Comparison of ENCODE assay signal across 27 cellular contexts in genomic region chr5:80507663-80508062, GRCh38. TPM values are rescaled to one million over a fixed set of nuclear protein-coding genes. Genes with fewer than 3 reads are reported as not detected.
"Had no signal": no experiment of that assay in that cellular context is flagged by ENCODE, and none has a peak within 500 bp of the region (broad histone marks: within the 10 kb centered on the region; RNA-seq: fewer than 3 reads in every experiment).

No MANE protein-coding gene starts in this region.

- H3K4me1 ChIP-seq: ascending aorta, Peyer's patch, SJSA1 had no signal

- H3K9me3 ChIP-seq: ascending aorta, Peyer's patch, SJSA1, SK-N-SH had no signal

- H3K36me3 ChIP-seq: ascending aorta, cardiac muscle cell, Peyer's patch, SJSA1 had no signal

- DNase-seq: activated CD4-positive, alpha-beta T cell treated with anti-CD3 and anti-CD28 coated beads for 36 hours; activated CD4-positive, alpha-beta T cell treated with anti-CD3 and anti-CD28 coated beads, Interleukin-2, amount 10 ng/mL, durations not matched to agents 7 days and 5 days; activated CD4-positive, alpha-beta T cell treated with anti-CD3 and anti-CD28 coated beads, Interleukin-2, amount 50 U/mL, for 48 hours; activated CD8-positive, alpha-beta T cell treated with anti-CD3 and anti-CD28 coated beads, Interleukin-2, amount 10 ng/mL, durations not matched to agents 7 days and 5 days; activated gamma-delta T cell; activated naive CD4-positive, alpha-beta T cell treated with Interleukin-2 at 50 U/mL for 16 hours; activated naive CD8-positive, alpha-beta T cell treated with anti-CD3 and anti-CD28 coated beads, Interleukin-2, amount 10 ng/mL, durations not matched to agents 7 days and 5 days; activated T-cell treated with anti-CD3 and anti-CD28 coated beads, Interleukin-2, amount 50 U/mL, for 24 hours; amygdala; NCI-H1105; NCI-H1417 treated with DMSO at 0.1 percent for 48 hours; NCI-H187 treated with DMSO at 0.1 percent for 48 hours; NCI-H2081; NCI-H226; NCI-H446 treated with DMSO at 0.1 percent for 48 hours; NCI-H524; PC-3; Peyer's patch; RPMI8226; SHP77 treated with DMSO at 0.1 percent for 48 hours; SK-N-SH; T-cell; T-helper 17 cell; T-helper 9 cell had no signal

- H3K9ac ChIP-seq: SK-N-SH had no signal

- H3K4me2 ChIP-seq: SK-N-SH had no signal

- H3K4me3 ChIP-seq: ascending aorta, cardiac muscle cell, Peyer's patch, SJSA1 had no signal

- H3K27ac ChIP-seq: ascending aorta, cardiac muscle cell, Peyer's patch, SJSA1 had no signal

- H3K27me3 ChIP-seq: ascending aorta, cardiac muscle cell, Peyer's patch, SJSA1 had no signal

RNA-seq across cellular contexts. Expression of gene FAM151B, which starts 19.8 kb away (rescaled TPM):
- total RNA-seq: activated CD8-positive, alpha-beta T cell treated with anti-CD3 and anti-CD28 coated beads, Interleukin-2, amount 10 ng/mL, durations not matched to agents 7 days and 5 days; ascending aorta had no signal
